ENCODE assay signal across 8 cellular contexts in genomic region chr1:201535046-201535777, GRCh38. TPM values are rescaled to one million over a fixed set of nuclear protein-coding genes. Genes with fewer than 3 reads are reported as not detected.
DNase-seq lines count a peak whose midpoint lies in the region; ATAC-seq, FAIRE-seq and TF ChIP-seq lines count a peak whose summit lies in the region.

No MANE protein-coding gene starts in this region.

- no peak for TF ChIP-seq RAD21 in HepG2 (CRISPR knock-in tag; IDR thresholded peaks at IDR 0.05)

- no peak for TF ChIP-seq CTCF in gastroesophageal sphincter (IDR thresholded peaks at IDR 0.05)
- no peak for TF ChIP-seq CTCF in HepG2 (CRISPR knock-in tag; IDR thresholded peaks at IDR 0.05)

- no peaks in the 10 kb centered on the region for H4K20me1 ChIP-seq in HepG2 (ENCODE audit: insufficient read depth, low read length)

- H3K4me3 ChIP-seq in gastroesophageal sphincter (no peak overlapping the region), HepG2 (replicated peaks in 1 of 3; ENCODE audit: insufficient read depth in 1 of 3, low read depth in 2 of 3, low read length in 3 of 3) (no peak overlapping the region)

- H3K36me3 ChIP-seq in gastroesophageal sphincter (no peaks in the 10 kb centered on the region), HepG2 (replicated peaks in 1 of 2; ENCODE audit: control insufficient read depth in 1 of 2, insufficient read depth in 2 of 2, low read length in 2 of 2) (no peaks in the 10 kb centered on the region)

- ATAC-seq in gastroesophageal sphincter = no peak
- ATAC-seq in HepG2 = no peak

- 18 to 33% methylated on average over 6 of the region's 6 CpGs for WGBS in gastroesophageal sphincter (ENCODE audit: low coverage in 1 of 2), 2 donors
- 15% methylated on average over 6 of the region's 6 CpGs for WGBS in HepG2 (ENCODE audit: low lambda C conversion rate)

- no peak overlapping the region for H3K4me2 ChIP-seq in HepG2 (ENCODE audit: low read depth, low read length)

- CTCF ChIA-PET in HepG2 (lab: Yijun Ruan, JAX; ENCODE audit: low intra/inter-chr PET ratio, low total read pairs) = no interaction called here

- H3K9me3 ChIP-seq in gastroesophageal sphincter = no peaks in the 10 kb centered on the region
- no peaks in the 10 kb centered on the region for H3K9me3 ChIP-seq in HepG2 (ENCODE audit: low read length)

- intact Hi-C loops in HepG2 (cut with micrococcal nuclease; ENCODE audit: unreplicated experiment) = no loop called here

- H3K27me3 ChIP-seq in gastroesophageal sphincter (peaks cover 3% of the 10 kb centered on the region), HepG2 (ENCODE audit: control insufficient read depth in 1 of 2, insufficient read depth in 2 of 2, low read length in 2 of 2) (peaks cover 17 to 71% of the 10 kb centered on the region in 2 experiments)

- POLR2A ChIA-PET in HepG2 (lab: Yijun Ruan, JAX) = no interaction called here

- TF ChIP-seq EP300 in gastroesophageal sphincter (IDR thresholded peaks at IDR 0.05) = no peak
- TF ChIP-seq EP300 in HepG2 (IDR thresholded peaks at IDR 0.05; ENCODE audit: low read depth in 2 of 2, low read length in 2 of 2) = no peak
- TF ChIP-seq EP300 in HepG2 (CRISPR knock-in tag; IDR thresholded peaks at IDR 0.05; ENCODE audit: borderline replicate concordance) = no peak

- no peak overlapping the region for H3K9ac ChIP-seq in HepG2 (ENCODE audit: insufficient read depth, low read depth, low read length)

- TF ChIP-seq POLR2A in gastroesophageal sphincter (IDR thresholded peaks at IDR 0.05) = no peak
- no peak for TF ChIP-seq POLR2A in HepG2 (IDR thresholded peaks at IDR 0.05; ENCODE audit: insufficient read depth in 1 of 2, low read depth in 2 of 2, low read length in 2 of 2)

- DNase-seq in NOMO-1 (lab: John Stamatoyannopoulos, UW; ENCODE audit: unreplicated experiment in 2 of 2) = peak; percentile 13 to 58
- no peak for DNase-seq in NOMO-1 treated with dmso at 0.1 percent for 144 hours (lab: John Stamatoyannopoulos, UW; ENCODE audit: unreplicated experiment)
- DNase-seq in SK-MEL-5 (ENCODE audit: low read depth, low spot score) = peak; percentile 28
- no peak for DNase-seq in substantia nigra (lab: John Stamatoyannopoulos, UW)
- no peak for DNase-seq in HepG2 (ENCODE audit: low spot score)
- no peak for DNase-seq in D341Med (ENCODE audit: low spot score)
- DNase-seq in DMS 273 (lab: John Stamatoyannopoulos, UW; ENCODE audit: unreplicated experiment) = no peak

- H2AFZ ChIP-seq in HepG2 (ENCODE audit: low read length) = no peak overlapping the region

- no peak for FAIRE-seq in HepG2 (lab: Jason Lieb, UNC)

- H3K27ac ChIP-seq in gastroesophageal sphincter (peak overlapping the region; percentile 13 to 89 (median 85)), substantia nigra (ENCODE audit: low read depth, low read length, poor library complexity, severe bottlenecking) (peak overlapping the region; percentile 7), HepG2 (ENCODE audit: extremely low read length, insufficient read depth, low read length) (no peak overlapping the region)

- no TSS peak for BruUV-seq in HepG2 (replicated peaks; lab: Mats Ljungman, UMichigan)

- H3K4me1 ChIP-seq in gastroesophageal sphincter (peaks cover 0 to 80% (median 35%) of the 10 kb centered on the region in 3 donors), HepG2 (ENCODE audit: insufficient read depth, low read length) (peaks cover 18% of the 10 kb centered on the region)

- in situ Hi-C loops in SK-MEL-5 (cut with HindIII; ENCODE audit: low pct_unique_long_range_greater_than_20kb, low sequenced_read_pairs) = no loop called here
- in situ Hi-C loops in HepG2 (cut with HindIII; ENCODE audit: extremely low pct_ligation_motif_present, low pct_unique_long_range_greater_than_20kb) = no loop called here

- no peaks in the 10 kb centered on the region for H3K79me2 ChIP-seq in HepG2 (ENCODE audit: insufficient read depth, low read length)

TF ChIP-seq in HepG2, 621 proteins besides CTCF, POLR2A, EP300 and RAD21:
- no peak for TF ChIP-seq PCBP1 (IDR thresholded peaks at IDR 0.05; ENCODE audit: borderline replicate concordance, low read depth, low read length)
- no peak for TF ChIP-seq ETS1 (CRISPR knock-in tag; IDR thresholded peaks at IDR 0.05)
- no peak for TF ChIP-seq MIER2 (CRISPR knock-in tag; IDR thresholded peaks at IDR 0.05)
- TF ChIP-seq SKI (IDR thresholded peaks at IDR 0.05; ENCODE audit: partially characterized antibody) = no peak
- TF ChIP-seq ZNF879 (CRISPR knock-in tag; IDR thresholded peaks at IDR 0.05) = no peak

RNA-seq across cellular contexts. Expression of gene NAV1, which starts 3.7 kb away (rescaled TPM):
- total RNA-seq in SK-MEL-5 (2014; rRNA removed; shearing (Covaris generic)) = 13.7 and 15.3 TPM in 2 replicates
- polyA plus RNA-seq in SK-MEL-5 (2015; cell fraction: cytosol; rRNA removed) = 12.5 and 20.5 TPM in 2 replicates
- 13.0 and 34.3 TPM in 2 replicates for polyA plus RNA-seq in SK-MEL-5 (2015; cell fraction: nucleus; rRNA removed)
- total RNA-seq in gastroesophageal sphincter = 10 to 100 TPM; 11.4 to 35.8 (median 18.0) TPM
- 0.01 TPM in 1 of 2 replicates, not detected in the other for total RNA-seq in HepG2 (2016; rRNA removed; fragmentation: Illumina TruSeq; extraction: Trizol)
- not detected in 2 replicates for total RNA-seq in HepG2 (2016; cell fraction: cytosol; rRNA removed; fragmentation: Illumina TruSeq; extraction: Trizol; ENCODE audit: low read depth)
- total RNA-seq in HepG2 (2016; cell fraction: insoluble cytoplasmic fraction; rRNA removed; fragmentation: Illumina TruSeq; extraction: Trizol) = 0.02 TPM in 1 of 2 replicates, not detected in the other
- total RNA-seq in HepG2 (2016; cell fraction: membrane; rRNA removed; fragmentation: Illumina TruSeq; extraction: Trizol) = under 0.01 TPM in 1 of 2 replicates, not detected in the other
- total RNA-seq in HepG2 (2016; cell fraction: nucleus; rRNA removed; fragmentation: Illumina TruSeq; extraction: Trizol) = not detected in 2 replicates
- 0.04 TPM in 1 of 2 replicates, not detected in the other for polyA plus RNA-seq in HepG2 (2011; rRNA removed)
- not detected in 2 replicates for polyA plus RNA-seq in HepG2 (2011; cell fraction: cytosol; rRNA removed)
- 0.03 TPM in 1 of 2 replicates, not detected in the other for polyA plus RNA-seq in HepG2 (2011; cell fraction: nucleus; rRNA removed)
- 0.01 TPM in 2 replicates for polyA plus RNA-seq in HepG2 (2012)
- polyA plus RNA-seq in HepG2 (2016; cell fraction: cytosol; fragmentation: Illumina TruSeq; extraction: Trizol; ENCODE audit: low read depth) = not detected in 2 replicates
- polyA plus RNA-seq in HepG2 (2016; cell fraction: insoluble cytoplasmic fraction; fragmentation: Illumina TruSeq; extraction: Trizol; ENCODE audit: low read depth) = not detected in 2 replicates
- polyA plus RNA-seq in HepG2 (2016; cell fraction: membrane; fragmentation: Illumina TruSeq; extraction: Trizol; ENCODE audit: low read depth) = not detected in 2 replicates
- polyA plus RNA-seq in HepG2 (2016; cell fraction: nucleus; fragmentation: Illumina TruSeq; extraction: Trizol; ENCODE audit: insufficient read depth, low read depth) = not detected in 2 replicates
- polyA minus RNA-seq in HepG2 (2011; rRNA and poly(A)+ RNA removed; ENCODE audit: low replicate concordance) = 0.04 and 0.75 TPM in 2 replicates
- polyA minus RNA-seq in HepG2 (2011; cell fraction: cytosol; rRNA and poly(A)+ RNA removed) = not detected in 2 replicates
- not detected in 2 replicates for polyA minus RNA-seq in HepG2 (2011; cell fraction: nucleus; rRNA and poly(A)+ RNA removed)

RNA-seq across cellular contexts. Expression of gene CSRP1, which starts 28.3 kb away (rescaled TPM):
- total RNA-seq in SK-MEL-5 (2014; rRNA removed; shearing (Covaris generic)) = 56.4 and 67.0 TPM in 2 replicates
- 92.8 and 99.8 TPM in 2 replicates for polyA plus RNA-seq in SK-MEL-5 (2015; cell fraction: cytosol; rRNA removed)
- 42.4 and 43.1 TPM in 2 replicates for polyA plus RNA-seq in SK-MEL-5 (2015; cell fraction: nucleus; rRNA removed)
- 1,000 to 10,000 TPM; 4,484 to 9,179 (median 5,319) TPM for total RNA-seq in gastroesophageal sphincter
- total RNA-seq in HepG2 (2016; rRNA removed; fragmentation: Illumina TruSeq; extraction: Trizol) = 68.9 and 70.8 TPM in 2 replicates
- total RNA-seq in HepG2 (2016; cell fraction: cytosol; rRNA removed; fragmentation: Illumina TruSeq; extraction: Trizol; ENCODE audit: low read depth) = 12.3 and 12.8 TPM in 2 replicates
- total RNA-seq in HepG2 (2016; cell fraction: insoluble cytoplasmic fraction; rRNA removed; fragmentation: Illumina TruSeq; extraction: Trizol) = 66.1 and 69.5 TPM in 2 replicates
- total RNA-seq in HepG2 (2016; cell fraction: membrane; rRNA removed; fragmentation: Illumina TruSeq; extraction: Trizol) = 28.9 and 33.8 TPM in 2 replicates
- 35.6 and 44.2 TPM in 2 replicates for total RNA-seq in HepG2 (2016; cell fraction: nucleus; rRNA removed; fragmentation: Illumina TruSeq; extraction: Trizol)
- 14.5 and 17.7 TPM in 2 replicates for polyA plus RNA-seq in HepG2 (2011; rRNA removed)
- 15.2 and 17.2 TPM in 2 replicates for polyA plus RNA-seq in HepG2 (2011; cell fraction: cytosol; rRNA removed)
- polyA plus RNA-seq in HepG2 (2011; cell fraction: nucleus; rRNA removed) = 10.9 and 14.9 TPM in 2 replicates
- 9.9 and 18.8 TPM in 2 replicates for polyA plus RNA-seq in HepG2 (2012)
- 15.3 and 18.6 TPM in 2 replicates for polyA plus RNA-seq in HepG2 (2016; cell fraction: cytosol; fragmentation: Illumina TruSeq; extraction: Trizol; ENCODE audit: low read depth)
- polyA plus RNA-seq in HepG2 (2016; cell fraction: insoluble cytoplasmic fraction; fragmentation: Illumina TruSeq; extraction: Trizol; ENCODE audit: low read depth) = 83.1 and 92.4 TPM in 2 replicates
- 29.6 and 30.8 TPM in 2 replicates for polyA plus RNA-seq in HepG2 (2016; cell fraction: membrane; fragmentation: Illumina TruSeq; extraction: Trizol; ENCODE audit: low read depth)
- polyA plus RNA-seq in HepG2 (2016; cell fraction: nucleus; fragmentation: Illumina TruSeq; extraction: Trizol; ENCODE audit: insufficient read depth, low read depth) = 54.3 and 54.9 TPM in 2 replicates
- polyA minus RNA-seq in HepG2 (2011; rRNA and poly(A)+ RNA removed; ENCODE audit: low replicate concordance) = 22.9 and 266 TPM in 2 replicates
- polyA minus RNA-seq in HepG2 (2011; cell fraction: cytosol; rRNA and poly(A)+ RNA removed) = 8.4 and 9.1 TPM in 2 replicates
- polyA minus RNA-seq in HepG2 (2011; cell fraction: nucleus; rRNA and poly(A)+ RNA removed) = 9.1 and 11.7 TPM in 2 replicates

Comparison
In these comparisons a context has a peak if more than half of its experiments do, and no peak if none do; other contexts are left out.
1. DNase-seq: peak in NOMO-1 (2 of 2) and SK-MEL-5 (single experiment); none in NOMO-1 treated with dmso at 0.1 percent for 144 hours (single experiment), substantia nigra (0 of 49), HepG2 (single experiment), D341Med (single experiment) and DMS 273 (single experiment).
2. RNA of gene NAV1, which starts 3.7 kb away (total RNA-seq): 11.4 to 35.8 TPM in gastroesophageal sphincter and 13.7 to 15.3 TPM in SK-MEL-5; under 0.01 to 0.02 TPM in HepG2; every median in the first group is over 10 times any median in the second.
3. RNA of gene CSRP1, which starts 28.3 kb away (total RNA-seq): 4,484 to 9,179 TPM in gastroesophageal sphincter; 12.3 to 70.8 TPM in HepG2 and 56.4 to 67.0 TPM in SK-MEL-5; every median in the first group is over 10 times any median in the second.